ENCODE assay signal across 15 cellular contexts in the genomic region with DNA sequence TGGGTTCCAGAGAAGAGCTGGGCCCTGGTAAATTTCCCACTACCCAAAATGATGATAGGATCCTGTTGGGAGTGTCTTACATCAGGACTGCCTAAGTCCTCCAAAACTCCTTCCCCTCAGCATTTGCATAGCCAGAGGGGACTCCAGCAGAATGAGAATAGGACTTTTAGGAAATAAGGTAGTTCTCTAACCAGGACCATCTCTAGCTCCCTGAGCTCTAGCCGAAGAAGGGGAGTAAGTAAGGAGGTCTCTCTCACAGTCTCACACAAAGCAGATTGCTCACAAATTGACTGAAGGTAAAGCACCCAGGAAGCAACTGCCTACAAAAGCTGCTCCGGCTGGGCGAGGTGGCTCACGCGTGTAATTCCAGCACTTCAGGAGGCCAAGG. TPM values are rescaled to one million over a fixed set of nuclear protein-coding genes. Genes with fewer than 3 reads are reported as not detected.
DNase-seq lines count a peak whose midpoint lies in the region; ATAC-seq, FAIRE-seq and TF ChIP-seq lines count a peak whose summit lies in the region.
"Had no signal": no experiment of that assay in that cellular context is flagged by ENCODE, and none has a peak within 500 bp of the region (broad histone marks: within the 10 kb centered on the region; RNA-seq: fewer than 3 reads in every experiment).

No MANE protein-coding gene starts in this region.

- 46% methylated on average over 5 of the region's 5 CpGs for WGBS in HepG2 (ENCODE audit: low lambda C conversion rate)
- WGBS in right lobe of liver (ENCODE audit: insufficient coverage, low coverage, low lambda C conversion rate, missing lambda C conversion rate): 14% methylated on average over 3 of the region's 5 CpGs
- WGBS in mammary epithelial cell (ENCODE audit: low coverage, missing lambda C conversion rate): 82% methylated on average over 5 of the region's 5 CpGs

- H3K27ac ChIP-seq in HepG2 (ENCODE audit: extremely low read length, insufficient read depth, low read length) (no peak overlapping the region), right lobe of liver (no peak overlapping the region), OCI-LY3 (ENCODE audit: low read length) (no peak overlapping the region), mammary epithelial cell (ENCODE audit: insufficient read depth, low read depth, low read length) (no peak overlapping the region)
- H3K27ac ChIP-seq: ascending aorta, heart right ventricle had no signal

- H2AFZ ChIP-seq in HepG2 (ENCODE audit: low read length) (no peak overlapping the region), OCI-LY3 (ENCODE audit: low read depth, low read length) (no peak overlapping the region), mammary epithelial cell (ENCODE audit: low read depth, low read length) (no peak overlapping the region)

- BruUV-seq in HepG2 (replicated peaks; lab: Mats Ljungman, UMichigan) (no TSS peak), mammary epithelial cell (replicated peaks; lab: Mats Ljungman, UMichigan) (no TSS peak)

- no peak for DNase-seq in HepG2 (ENCODE audit: low spot score)
- DNase-seq in right lobe of liver: no peak
- no peak for DNase-seq in left colon
- no peak for DNase-seq in mammary epithelial cell
- no peak for DNase-seq in dermis blood vessel endothelial cell
- no peak for DNase-seq in activated T-cell treated with anti-CD3 and anti-CD28 coated beads for 4 hours
- DNase-seq: kidney had no signal

- no peaks in the 10 kb centered on the region for H3K27me3 ChIP-seq in HepG2 (ENCODE audit: control insufficient read depth in 1 of 2, insufficient read depth in 2 of 2, low read length in 2 of 2)
- H3K27me3 ChIP-seq in right lobe of liver: no peaks in the 10 kb centered on the region
- H3K27me3 ChIP-seq in OCI-LY3 (ENCODE audit: low read depth, low read length): no peaks in the 10 kb centered on the region
- no peaks in the 10 kb centered on the region for H3K27me3 ChIP-seq in mammary epithelial cell (ENCODE audit: insufficient read depth, low read length)
- H3K27me3 ChIP-seq: ascending aorta, heart right ventricle had no signal

- in situ Hi-C loops in HepG2 (cut with HindIII; ENCODE audit: extremely low pct_ligation_motif_present, low pct_unique_long_range_greater_than_20kb) (no loop called here), mammary epithelial cell (cut with MboI; ENCODE audit: low sequenced_read_pairs in 2 of 2) (no loop called here)

- no peak for TF ChIP-seq RAD21 in HepG2 (CRISPR knock-in tag; IDR thresholded peaks at IDR 0.05)

- H3K4me2 ChIP-seq in HepG2 (ENCODE audit: low read depth, low read length): no peak overlapping the region
- peak overlapping the region; percentile 49 for H3K4me2 ChIP-seq in OCI-LY3 (ENCODE audit: low read length)
- H3K4me2 ChIP-seq in mammary epithelial cell (ENCODE audit: insufficient read depth, low read depth, low read length): no peak overlapping the region

- H3K79me2 ChIP-seq in HepG2 (ENCODE audit: insufficient read depth, low read length): no peaks in the 10 kb centered on the region
- H3K79me2 ChIP-seq in OCI-LY3 (ENCODE audit: low read length): no peaks in the 10 kb centered on the region
- H3K79me2 ChIP-seq in mammary epithelial cell (ENCODE audit: insufficient read depth, low read length): no peaks in the 10 kb centered on the region

- H3K36me3 ChIP-seq in HepG2 (replicated peaks in 1 of 2; ENCODE audit: control insufficient read depth in 1 of 2, insufficient read depth in 2 of 2, low read length in 2 of 2) (peaks cover 3% of the 10 kb centered on the region in 2 experiments; a peak in 1 of 5 replicates), right lobe of liver (peaks cover 0 to 10% (median 0%) of the 10 kb centered on the region in 4 donors), OCI-LY3 (replicated peaks; ENCODE audit: low read depth, low read length) (peaks cover 28% of the 10 kb centered on the region), mammary epithelial cell (ENCODE audit: insufficient read depth, low read length) (no peaks in the 10 kb centered on the region)

- no peak for TF ChIP-seq EP300 in HepG2 (IDR thresholded peaks at IDR 0.05; ENCODE audit: low read depth in 2 of 2, low read length in 2 of 2)
- TF ChIP-seq EP300 in HepG2 (CRISPR knock-in tag; IDR thresholded peaks at IDR 0.05; ENCODE audit: borderline replicate concordance): 0 out of 2 replicates have a peak, but pooled peaks have one; percentile 5

- H3K4me3 ChIP-seq in HepG2 (replicated peaks in 1 of 3; ENCODE audit: insufficient read depth in 1 of 3, low read depth in 2 of 3, low read length in 3 of 3) (no peak overlapping the region), right lobe of liver (no peak overlapping the region), OCI-LY3 (ENCODE audit: low read length) (peak overlapping the region; percentile 47; the same call in 1 of the 2 replicates), mammary epithelial cell (replicated peaks in 1 of 3; ENCODE audit: insufficient read depth in 1 of 3, low read depth in 2 of 3, low read length in 3 of 3) (no peak overlapping the region)

- ATAC-seq in HepG2: peak; percentile 11
- ATAC-seq in right lobe of liver: no peak
- peak; percentile 25 for ATAC-seq in left colon
- no peak for ATAC-seq in HG03521 (IDR thresholded peaks at IDR 0.05; ENCODE audit: unreplicated experiment)

- no peaks in the 10 kb centered on the region for H4K20me1 ChIP-seq in HepG2 (ENCODE audit: insufficient read depth, low read length)
- H4K20me1 ChIP-seq in OCI-LY3 (ENCODE audit: insufficient read depth, low read length): no peaks in the 10 kb centered on the region
- no peaks in the 10 kb centered on the region for H4K20me1 ChIP-seq in mammary epithelial cell (ENCODE audit: insufficient read depth, low read length)

- no peak for FAIRE-seq in HepG2 (lab: Jason Lieb, UNC)
- FAIRE-seq: endometrium, kidney, TTC549 had no signal

- POLR2A ChIA-PET in HepG2 (lab: Yijun Ruan, JAX): interaction anchor here (1.0 to 4.2 kb wide), 5 partner anchors 8 to 199 kb away, joined by 4 to 17 read pairs (median 7); a partner anchor contains a TSS

- H3K9me3 ChIP-seq in HepG2 (ENCODE audit: low read length) (no peaks in the 10 kb centered on the region), right lobe of liver (no peaks in the 10 kb centered on the region), OCI-LY3 (ENCODE audit: insufficient read depth, low read length) (no peaks in the 10 kb centered on the region), mammary epithelial cell (replicated peaks; ENCODE audit: insufficient read depth, low read length) (no peaks in the 10 kb centered on the region)
- H3K9me3 ChIP-seq: ascending aorta, heart right ventricle had no signal

- H3K4me1 ChIP-seq in HepG2 (ENCODE audit: insufficient read depth, low read length): peaks cover 18% of the 10 kb centered on the region
- peaks cover 0 to 11% (median 0%) of the 10 kb centered on the region in 4 donors for H3K4me1 ChIP-seq in right lobe of liver
- H3K4me1 ChIP-seq in OCI-LY3 (ENCODE audit: low read length): peaks cover 20% of the 10 kb centered on the region
- H3K4me1 ChIP-seq in mammary epithelial cell (ENCODE audit: insufficient read depth, low read length): peaks cover 12% of the 10 kb centered on the region

- no peak for TF ChIP-seq CTCF in HepG2 (CRISPR knock-in tag; IDR thresholded peaks at IDR 0.05)
- TF ChIP-seq CTCF in right lobe of liver (IDR thresholded peaks at IDR 0.05): no peak
- no peak for TF ChIP-seq CTCF in OCI-LY3 (IDR thresholded peaks at IDR 0.05; ENCODE audit: low read depth, low read length)
- TF ChIP-seq CTCF in mammary epithelial cell (conservative IDR thresholded peaks at IDR 0.05 in 1 of 2, IDR thresholded peaks at IDR 0.05 in 1 of 2; ENCODE audit: extremely low read depth in 1 of 2, insufficient read depth in 1 of 2, low read depth in 1 of 2, low read length in 2 of 2): no peak

- H3K9ac ChIP-seq in HepG2 (ENCODE audit: insufficient read depth, low read depth, low read length) (no peak overlapping the region), OCI-LY3 (ENCODE audit: low read length) (no peak overlapping the region), mammary epithelial cell (ENCODE audit: insufficient read depth, low read length) (no peak overlapping the region)

- CTCF ChIA-PET in HepG2 (lab: Yijun Ruan, JAX; ENCODE audit: low intra/inter-chr PET ratio, low total read pairs) (interaction anchor here (0.9 to 2.2 kb wide), 5 partner anchors 8 to 174 kb away, joined by 3 to 22 read pairs (median 6); a partner anchor contains a TSS), mammary epithelial cell (lab: Charles Lee; ENCODE audit: low non-redundant PET) (no interaction called here)

- dilution Hi-C loops in mammary epithelial cell (cut with HindIII; ENCODE audit: low sequenced_read_pairs): no loop called here

- no peak for TF ChIP-seq POLR2A in HepG2 (IDR thresholded peaks at IDR 0.05; ENCODE audit: insufficient read depth in 1 of 2, low read depth in 2 of 2, low read length in 2 of 2)
- TF ChIP-seq POLR2A in right lobe of liver (IDR thresholded peaks at IDR 0.05): no peak

- intact Hi-C loops in HepG2 (cut with micrococcal nuclease; ENCODE audit: unreplicated experiment) (no loop called here), right lobe of liver (cut with DNase I) (no loop called here), left colon (cut with DNase I, micrococcal nuclease) (no loop called here), mammary epithelial cell (cut with micrococcal nuclease) (no loop called here)

RNA-seq across cellular contexts. Expression of a gene that starts 8.3 kb away (rescaled TPM):
- total RNA-seq in HepG2 (2016; rRNA removed; fragmentation: Illumina TruSeq; extraction: Trizol): 8.3 and 16.5 TPM in 2 replicates
- total RNA-seq in HepG2 (2016; cell fraction: cytosol; rRNA removed; fragmentation: Illumina TruSeq; extraction: Trizol; ENCODE audit: low read depth): 2.5 and 3.0 TPM in 2 replicates
- total RNA-seq in HepG2 (2016; cell fraction: insoluble cytoplasmic fraction; rRNA removed; fragmentation: Illumina TruSeq; extraction: Trizol): 8.0 and 15.9 TPM in 2 replicates
- 7.4 and 8.8 TPM in 2 replicates for total RNA-seq in HepG2 (2016; cell fraction: membrane; rRNA removed; fragmentation: Illumina TruSeq; extraction: Trizol)
- total RNA-seq in HepG2 (2016; cell fraction: nucleus; rRNA removed; fragmentation: Illumina TruSeq; extraction: Trizol): 19.8 and 23.1 TPM in 2 replicates
- polyA plus RNA-seq in HepG2 (2011; rRNA removed): 22.5 and 26.5 TPM in 2 replicates
- polyA plus RNA-seq in HepG2 (2011; cell fraction: cytosol; rRNA removed): 7.4 and 8.8 TPM in 2 replicates
- polyA plus RNA-seq in HepG2 (2011; cell fraction: nucleus; rRNA removed): 76.6 and 82.6 TPM in 2 replicates
- 17.5 and 26.4 TPM in 2 replicates for polyA plus RNA-seq in HepG2 (2012)
- polyA plus RNA-seq in HepG2 (2016; cell fraction: cytosol; fragmentation: Illumina TruSeq; extraction: Trizol; ENCODE audit: low read depth): 3.7 and 5.1 TPM in 2 replicates
- 11.7 and 14.7 TPM in 2 replicates for polyA plus RNA-seq in HepG2 (2016; cell fraction: insoluble cytoplasmic fraction; fragmentation: Illumina TruSeq; extraction: Trizol; ENCODE audit: low read depth)
- 7.2 and 7.4 TPM in 2 replicates for polyA plus RNA-seq in HepG2 (2016; cell fraction: membrane; fragmentation: Illumina TruSeq; extraction: Trizol; ENCODE audit: low read depth)
- polyA plus RNA-seq in HepG2 (2016; cell fraction: nucleus; fragmentation: Illumina TruSeq; extraction: Trizol; ENCODE audit: insufficient read depth, low read depth): 47.6 and 61.8 TPM in 2 replicates
- polyA minus RNA-seq in HepG2 (2011; rRNA and poly(A)+ RNA removed; ENCODE audit: low replicate concordance): 10.2 and 19.7 TPM in 2 replicates
- 2.6 and 4.5 TPM in 2 replicates for polyA minus RNA-seq in HepG2 (2011; cell fraction: cytosol; rRNA and poly(A)+ RNA removed)
- polyA minus RNA-seq in HepG2 (2011; cell fraction: nucleus; rRNA and poly(A)+ RNA removed): 55.5 and 56.2 TPM in 2 replicates
- 10 to 100 TPM in 2 of 6 experiments, 1 to 10 TPM in 4; 4.0 to 11.1 (median 8.1) TPM for total RNA-seq in right lobe of liver
- total RNA-seq in left colon: 10 to 100 TPM; 10.8 to 11.2 TPM
- total RNA-seq in mammary epithelial cell: 1 to 10 TPM; 3.7 to 5.3 TPM
- 2.9 TPM for polyA plus RNA-seq in mammary epithelial cell
- not detected for polyA minus RNA-seq in mammary epithelial cell
- total RNA-seq in dermis blood vessel endothelial cell: 1.7 and 2.6 TPM in 2 replicates

RNA-seq across cellular contexts. Expression of a gene that starts 8.4 kb away (rescaled TPM):
- total RNA-seq in HepG2 (2016; rRNA removed; fragmentation: Illumina TruSeq; extraction: Trizol) (13.6 and 14.5 TPM in 2 replicates), right lobe of liver (1 to 10 TPM; 3.4 to 8.8 (median 5.3) TPM), left colon (10 to 100 TPM; 15.3 to 17.6 TPM), mammary epithelial cell (10 to 100 TPM; 13.0 to 19.9 TPM), dermis blood vessel endothelial cell (6.5 and 7.2 TPM in 2 replicates)
- total RNA-seq in HepG2 (2016; cell fraction: cytosol; rRNA removed; fragmentation: Illumina TruSeq; extraction: Trizol; ENCODE audit: low read depth): 11.3 and 13.1 TPM in 2 replicates
- 10.5 and 16.1 TPM in 2 replicates for total RNA-seq in HepG2 (2016; cell fraction: insoluble cytoplasmic fraction; rRNA removed; fragmentation: Illumina TruSeq; extraction: Trizol)
- total RNA-seq in HepG2 (2016; cell fraction: membrane; rRNA removed; fragmentation: Illumina TruSeq; extraction: Trizol): 14.8 and 16.4 TPM in 2 replicates
- total RNA-seq in HepG2 (2016; cell fraction: nucleus; rRNA removed; fragmentation: Illumina TruSeq; extraction: Trizol): 10.9 and 15.9 TPM in 2 replicates
- polyA plus RNA-seq in HepG2 (2011; rRNA removed) (31.8 and 35.0 TPM in 2 replicates), mammary epithelial cell (27.4 TPM)
- polyA plus RNA-seq in HepG2 (2011; cell fraction: cytosol; rRNA removed): 26.7 and 26.8 TPM in 2 replicates
- 13.9 and 15.8 TPM in 2 replicates for polyA plus RNA-seq in HepG2 (2011; cell fraction: nucleus; rRNA removed)
- polyA plus RNA-seq in HepG2 (2012): 11.3 and 15.2 TPM in 2 replicates
- polyA plus RNA-seq in HepG2 (2016; cell fraction: cytosol; fragmentation: Illumina TruSeq; extraction: Trizol; ENCODE audit: low read depth): 29.8 and 33.7 TPM in 2 replicates
- polyA plus RNA-seq in HepG2 (2016; cell fraction: insoluble cytoplasmic fraction; fragmentation: Illumina TruSeq; extraction: Trizol; ENCODE audit: low read depth): 16.7 and 23.2 TPM in 2 replicates
- polyA plus RNA-seq in HepG2 (2016; cell fraction: membrane; fragmentation: Illumina TruSeq; extraction: Trizol; ENCODE audit: low read depth): 23.7 and 26.4 TPM in 2 replicates
- 20.7 and 24.1 TPM in 2 replicates for polyA plus RNA-seq in HepG2 (2016; cell fraction: nucleus; fragmentation: Illumina TruSeq; extraction: Trizol; ENCODE audit: insufficient read depth, low read depth)
- polyA minus RNA-seq in HepG2 (2011; rRNA and poly(A)+ RNA removed; ENCODE audit: low replicate concordance): 56.0 and 72.1 TPM in 2 replicates
- polyA minus RNA-seq in HepG2 (2011; cell fraction: cytosol; rRNA and poly(A)+ RNA removed): 22.0 and 25.8 TPM in 2 replicates
- 19.6 and 28.8 TPM in 2 replicates for polyA minus RNA-seq in HepG2 (2011; cell fraction: nucleus; rRNA and poly(A)+ RNA removed)
- 29.3 TPM for polyA minus RNA-seq in mammary epithelial cell

RNA-seq across cellular contexts. Expression of a gene that starts 12.3 kb away (rescaled TPM):
- total RNA-seq in HepG2 (2016; rRNA removed; fragmentation: Illumina TruSeq; extraction: Trizol) (26.6 and 28.1 TPM in 2 replicates), right lobe of liver (10 to 100 TPM in 4 of 6 experiments, 1 to 10 TPM in 2; 8.8 to 15.8 (median 12.1) TPM), left colon (10 to 100 TPM; 34.7 to 40.2 TPM), mammary epithelial cell (10 to 100 TPM; 22.0 to 63.9 TPM), dermis blood vessel endothelial cell (10.4 and 13.5 TPM in 2 replicates)
- total RNA-seq in HepG2 (2016; cell fraction: cytosol; rRNA removed; fragmentation: Illumina TruSeq; extraction: Trizol; ENCODE audit: low read depth): 5.8 and 7.1 TPM in 2 replicates
- 23.5 and 29.8 TPM in 2 replicates for total RNA-seq in HepG2 (2016; cell fraction: insoluble cytoplasmic fraction; rRNA removed; fragmentation: Illumina TruSeq; extraction: Trizol)
- 24.4 and 25.0 TPM in 2 replicates for total RNA-seq in HepG2 (2016; cell fraction: membrane; rRNA removed; fragmentation: Illumina TruSeq; extraction: Trizol)
- total RNA-seq in HepG2 (2016; cell fraction: nucleus; rRNA removed; fragmentation: Illumina TruSeq; extraction: Trizol): 38.0 and 39.0 TPM in 2 replicates
- polyA plus RNA-seq in HepG2 (2011; rRNA removed) (49.8 and 58.5 TPM in 2 replicates), mammary epithelial cell (24.6 TPM)
- polyA plus RNA-seq in HepG2 (2011; cell fraction: cytosol; rRNA removed): 47.5 and 52.5 TPM in 2 replicates
- 125 and 134 TPM in 2 replicates for polyA plus RNA-seq in HepG2 (2011; cell fraction: nucleus; rRNA removed)
- 58.4 and 61.4 TPM in 2 replicates for polyA plus RNA-seq in HepG2 (2012)
- 5.0 and 5.6 TPM in 2 replicates for polyA plus RNA-seq in HepG2 (2016; cell fraction: cytosol; fragmentation: Illumina TruSeq; extraction: Trizol; ENCODE audit: low read depth)
- 24.9 and 26.1 TPM in 2 replicates for polyA plus RNA-seq in HepG2 (2016; cell fraction: insoluble cytoplasmic fraction; fragmentation: Illumina TruSeq; extraction: Trizol; ENCODE audit: low read depth)
- 16.9 and 17.1 TPM in 2 replicates for polyA plus RNA-seq in HepG2 (2016; cell fraction: membrane; fragmentation: Illumina TruSeq; extraction: Trizol; ENCODE audit: low read depth)
- 62.1 and 68.2 TPM in 2 replicates for polyA plus RNA-seq in HepG2 (2016; cell fraction: nucleus; fragmentation: Illumina TruSeq; extraction: Trizol; ENCODE audit: insufficient read depth, low read depth)
- polyA minus RNA-seq in HepG2 (2011; rRNA and poly(A)+ RNA removed; ENCODE audit: low replicate concordance): 14.9 and 41.6 TPM in 2 replicates
- polyA minus RNA-seq in HepG2 (2011; cell fraction: cytosol; rRNA and poly(A)+ RNA removed): 15.1 and 17.5 TPM in 2 replicates
- 64.5 and 72.0 TPM in 2 replicates for polyA minus RNA-seq in HepG2 (2011; cell fraction: nucleus; rRNA and poly(A)+ RNA removed)
- 28.2 TPM for polyA minus RNA-seq in mammary epithelial cell

RNA-seq across cellular contexts. Expression of a gene that starts 26.9 kb away (rescaled TPM):
- total RNA-seq in HepG2 (2016; rRNA removed; fragmentation: Illumina TruSeq; extraction: Trizol): 173 and 233 TPM in 2 replicates
- total RNA-seq in HepG2 (2016; cell fraction: cytosol; rRNA removed; fragmentation: Illumina TruSeq; extraction: Trizol; ENCODE audit: low read depth): 164 and 170 TPM in 2 replicates
- total RNA-seq in HepG2 (2016; cell fraction: insoluble cytoplasmic fraction; rRNA removed; fragmentation: Illumina TruSeq; extraction: Trizol): 151 and 261 TPM in 2 replicates
- 240 and 258 TPM in 2 replicates for total RNA-seq in HepG2 (2016; cell fraction: membrane; rRNA removed; fragmentation: Illumina TruSeq; extraction: Trizol)
- 233 and 257 TPM in 2 replicates for total RNA-seq in HepG2 (2016; cell fraction: nucleus; rRNA removed; fragmentation: Illumina TruSeq; extraction: Trizol)
- 524 and 560 TPM in 2 replicates for polyA plus RNA-seq in HepG2 (2011; rRNA removed)
- 223 and 254 TPM in 2 replicates for polyA plus RNA-seq in HepG2 (2011; cell fraction: cytosol; rRNA removed)
- polyA plus RNA-seq in HepG2 (2011; cell fraction: nucleus; rRNA removed): 1,653 and 1,890 TPM in 2 replicates
- polyA plus RNA-seq in HepG2 (2012): 250 and 273 TPM in 2 replicates
- 203 and 217 TPM in 2 replicates for polyA plus RNA-seq in HepG2 (2016; cell fraction: cytosol; fragmentation: Illumina TruSeq; extraction: Trizol; ENCODE audit: low read depth)
- polyA plus RNA-seq in HepG2 (2016; cell fraction: insoluble cytoplasmic fraction; fragmentation: Illumina TruSeq; extraction: Trizol; ENCODE audit: low read depth): 267 and 292 TPM in 2 replicates
- 282 and 307 TPM in 2 replicates for polyA plus RNA-seq in HepG2 (2016; cell fraction: membrane; fragmentation: Illumina TruSeq; extraction: Trizol; ENCODE audit: low read depth)
- polyA plus RNA-seq in HepG2 (2016; cell fraction: nucleus; fragmentation: Illumina TruSeq; extraction: Trizol; ENCODE audit: insufficient read depth, low read depth): 742 and 751 TPM in 2 replicates
- polyA minus RNA-seq in HepG2 (2011; rRNA and poly(A)+ RNA removed; ENCODE audit: low replicate concordance): 87.7 and 98.1 TPM in 2 replicates
- 48.4 and 51.4 TPM in 2 replicates for polyA minus RNA-seq in HepG2 (2011; cell fraction: cytosol; rRNA and poly(A)+ RNA removed)
- 305 and 331 TPM in 2 replicates for polyA minus RNA-seq in HepG2 (2011; cell fraction: nucleus; rRNA and poly(A)+ RNA removed)
- 10 to 100 TPM; 23.6 to 95.3 (median 64.6) TPM for total RNA-seq in right lobe of liver
- 100 to 1,000 TPM; 131 to 158 TPM for total RNA-seq in left colon
- total RNA-seq in mammary epithelial cell: 100 to 1,000 TPM in 1 of 2 donors, 10 to 100 TPM in 1; 43.0 to 148 TPM
- 154 TPM for polyA plus RNA-seq in mammary epithelial cell
- polyA minus RNA-seq in mammary epithelial cell: 91.6 TPM
- total RNA-seq in dermis blood vessel endothelial cell: 71.5 and 93.9 TPM in 2 replicates

RNA-seq across cellular contexts. Expression of a gene that starts 56.6 kb away (rescaled TPM):
- total RNA-seq in HepG2 (2016; rRNA removed; fragmentation: Illumina TruSeq; extraction: Trizol): not detected in 2 replicates
- total RNA-seq in HepG2 (2016; cell fraction: cytosol; rRNA removed; fragmentation: Illumina TruSeq; extraction: Trizol; ENCODE audit: low read depth): not detected in 2 replicates
- not detected in 2 replicates for total RNA-seq in HepG2 (2016; cell fraction: insoluble cytoplasmic fraction; rRNA removed; fragmentation: Illumina TruSeq; extraction: Trizol)
- not detected in 2 replicates for total RNA-seq in HepG2 (2016; cell fraction: membrane; rRNA removed; fragmentation: Illumina TruSeq; extraction: Trizol)
- not detected in 2 replicates for total RNA-seq in HepG2 (2016; cell fraction: nucleus; rRNA removed; fragmentation: Illumina TruSeq; extraction: Trizol)
- 0.05 TPM in 1 of 2 replicates, not detected in the other for polyA plus RNA-seq in HepG2 (2011; rRNA removed)
- polyA plus RNA-seq in HepG2 (2011; cell fraction: cytosol; rRNA removed): not detected in 2 replicates
- polyA plus RNA-seq in HepG2 (2011; cell fraction: nucleus; rRNA removed): not detected in 2 replicates
- not detected in 2 replicates for polyA plus RNA-seq in HepG2 (2012)
- polyA plus RNA-seq in HepG2 (2016; cell fraction: cytosol; fragmentation: Illumina TruSeq; extraction: Trizol; ENCODE audit: low read depth): not detected in 2 replicates
- polyA plus RNA-seq in HepG2 (2016; cell fraction: insoluble cytoplasmic fraction; fragmentation: Illumina TruSeq; extraction: Trizol; ENCODE audit: low read depth): not detected in 2 replicates
- not detected in 2 replicates for polyA plus RNA-seq in HepG2 (2016; cell fraction: membrane; fragmentation: Illumina TruSeq; extraction: Trizol; ENCODE audit: low read depth)
- polyA plus RNA-seq in HepG2 (2016; cell fraction: nucleus; fragmentation: Illumina TruSeq; extraction: Trizol; ENCODE audit: insufficient read depth, low read depth): not detected in 2 replicates
- polyA minus RNA-seq in HepG2 (2011; rRNA and poly(A)+ RNA removed; ENCODE audit: low replicate concordance): not detected in 2 replicates
- polyA minus RNA-seq in HepG2 (2011; cell fraction: cytosol; rRNA and poly(A)+ RNA removed): not detected in 2 replicates
- polyA minus RNA-seq in HepG2 (2011; cell fraction: nucleus; rRNA and poly(A)+ RNA removed): not detected in 2 replicates
- under 1 TPM in 1 of 6 experiments, not detected in 5; 0.49 TPM for total RNA-seq in right lobe of liver
- total RNA-seq in left colon: not detected
- not detected for total RNA-seq in mammary epithelial cell
- 0.05 TPM for polyA plus RNA-seq in mammary epithelial cell
- polyA minus RNA-seq in mammary epithelial cell: not detected
- total RNA-seq in dermis blood vessel endothelial cell: not detected in 2 replicates
- total RNA-seq: ascending aorta, chondrocyte, heart right ventricle, kidney, mesenteric fat pad had no signal
- polyA plus RNA-seq: heart right ventricle had no signal

Comparison
In these comparisons a context has a peak if more than half of its experiments do, and no peak if none do; other contexts are left out.
1. ATAC-seq: peak in HepG2 (single experiment) and left colon (single experiment); none in right lobe of liver (0 of 4) and HG03521 (single experiment).